In the genomic region with DNA sequence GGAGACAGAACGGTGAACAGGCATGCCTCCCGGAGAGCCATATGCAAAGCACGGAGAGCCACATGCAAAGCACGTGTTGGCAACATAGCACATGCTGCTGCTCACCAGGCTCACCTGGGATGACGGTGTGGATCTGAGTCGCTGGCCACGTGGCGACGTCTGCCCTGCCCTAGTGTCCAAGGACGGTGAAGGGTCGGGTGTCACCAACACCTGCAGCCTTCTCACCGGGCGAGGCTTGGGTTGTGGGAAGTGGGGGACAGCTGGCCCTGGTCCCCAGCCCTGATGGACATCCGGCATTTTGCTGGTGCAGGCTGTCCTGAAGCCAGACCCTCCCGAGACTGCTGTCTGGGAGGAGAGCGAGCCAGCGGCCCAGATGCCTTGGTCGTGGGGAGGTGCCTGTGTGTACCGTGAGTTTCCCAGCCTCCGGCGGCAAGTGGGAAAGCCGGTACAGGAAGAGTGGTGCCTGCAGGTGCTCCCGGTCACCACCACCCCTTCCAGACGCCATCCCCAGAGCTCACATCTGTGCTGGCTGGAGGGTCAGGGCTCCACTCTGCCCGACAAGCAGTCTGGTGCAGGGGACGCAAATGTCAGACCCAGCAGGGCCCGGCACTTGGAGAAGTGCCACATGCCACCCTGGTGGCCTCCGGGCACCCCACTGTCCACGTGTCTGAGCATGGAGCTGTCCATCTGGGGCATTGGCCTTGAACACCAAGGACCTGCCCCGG, we compare ENCODE assay signal across 20 cellular contexts. TPM values are rescaled to one million over a fixed set of nuclear protein-coding genes. Genes with fewer than 3 reads are reported as not detected.
DNase-seq lines count a peak whose midpoint lies in the region; ATAC-seq and TF ChIP-seq lines count a peak whose summit lies in the region.
"Had no signal": no experiment of that assay in that cellular context is flagged by ENCODE, and none has a peak within 500 bp of the region (broad histone marks: within the 10 kb centered on the region; RNA-seq: fewer than 3 reads in every experiment).

No MANE protein-coding gene starts in this region.

- ATAC-seq in body of pancreas = peak; percentile 86
- ATAC-seq: GM23338, SK-N-SH treated with all-trans-retinoic acid at 6 μM for 48 hours had no signal

- H3K36me3 Mint-ChIP-seq in CD14-positive monocyte = peaks cover 38 to 53% of the 10 kb centered on the region in 2 donors

- POLR2A ChIA-PET in RWPE1 (lab: Yijun Ruan, JAX; ENCODE audit: low non-redundant PET) = interaction anchor here (0.5 kb wide), 1 partner anchor 42 kb away, joined by 6 read pairs; no protein-coding TSS in a partner anchor

- H3K27ac ChIP-seq in C4-2B (peak overlapping the region; percentile 67), RWPE1 (peak overlapping the region; percentile 7; the same call in 1 of the 2 replicates), body of pancreas (peak overlapping the region; percentile 69 to 84 (median 82)), neutrophil (peak overlapping the region; percentile 18)

- no peaks in the 10 kb centered on the region for H3K9me3 Mint-ChIP-seq in CD14-positive monocyte
- H3K9me3 Mint-ChIP-seq: CD4-positive, CD25-positive, alpha-beta regulatory T cell; GM23338 had no signal

- no peak overlapping the region for H3K27ac Mint-ChIP-seq in CD14-positive monocyte
- H3K27ac Mint-ChIP-seq: CD4-positive, CD25-positive, alpha-beta regulatory T cell; GM23338 had no signal

- no peak for DNase-seq in RWPE1 (ENCODE audit: low spot score)
- peak; percentile 91 to 96 (median 94) for DNase-seq in body of pancreas
- no peak for DNase-seq in D341Med (ENCODE audit: low spot score)
- no peak for DNase-seq in erythroblast (lab: John Stamatoyannopoulos, UW)
- no peak for DNase-seq in CD14-positive monocyte (ENCODE audit: low spot score)
- no peak for DNase-seq in NCI-H2227 (lab: John Stamatoyannopoulos, UW; ENCODE audit: unreplicated experiment)
- DNase-seq: CD4-positive, CD25-positive, alpha-beta regulatory T cell; DMS79; HCEC 1CT; MM.1S; NCI-H1048; NCI-H1417 treated with DMSO at 0.1 percent for 48 hours; NCI-H187; NCI-H2107; NCI-H774; SIG-M5 had no signal

- H3K27me3 Mint-ChIP-seq in CD14-positive monocyte (ENCODE audit: low read depth in 3 of 3) = peaks cover 0 to 3% (median 0%) of the 10 kb centered on the region in 3 donors
- H3K27me3 Mint-ChIP-seq: CD4-positive, CD25-positive, alpha-beta regulatory T cell had no signal

- H3K27me3 ChIP-seq in body of pancreas = no peaks in the 10 kb centered on the region
- H3K27me3 ChIP-seq in neutrophil = no peaks in the 10 kb centered on the region

- CTCF ChIA-PET in RWPE1 (lab: Yijun Ruan, JAX) = interaction anchor here (0.6 to 0.8 kb wide), 2 partner anchors 50 to 1365 kb away, joined by 4 read pairs; no protein-coding TSS in a partner anchor

- H3K4me3 ChIP-seq in body of pancreas = no peak overlapping the region
- no peak overlapping the region for H3K4me3 ChIP-seq in neutrophil (ENCODE audit: low read depth in 1 of 2, low read length in 1 of 2)
- H3K4me3 ChIP-seq: GM23338 had no signal

- H3K4me1 ChIP-seq in body of pancreas = peaks cover 35% of the 10 kb centered on the region
- peaks cover 3 to 6% of the 10 kb centered on the region in 2 experiments for H3K4me1 ChIP-seq in neutrophil (ENCODE audit: control insufficient read depth in 1 of 2, insufficient read depth in 1 of 2, low read depth in 1 of 2, low read length in 1 of 2)

- H3K36me3 ChIP-seq in body of pancreas (replicated peaks in 1 of 2; ENCODE audit: insufficient read depth in 1 of 2, low read depth in 2 of 2) (peaks cover 5 to 17% of the 10 kb centered on the region in 2 donors), neutrophil (peaks cover 87% of the 10 kb centered on the region)

- peak in 1 of 3 donors; percentile 27 for TF ChIP-seq POLR2A in body of pancreas (IDR thresholded peaks at IDR 0.05)
- TF ChIP-seq POLR2A in erythroblast (IDR thresholded peaks at IDR 0.05; ENCODE audit: low read length) = no peak

- H3K9me3 ChIP-seq in body of pancreas (no peaks in the 10 kb centered on the region), neutrophil (peaks cover 5% of the 10 kb centered on the region)

- H3K4me1 Mint-ChIP-seq in CD14-positive monocyte = peaks cover 5% of the 10 kb centered on the region

- H3K4me3 Mint-ChIP-seq in CD14-positive monocyte = no peak overlapping the region
- H3K4me3 Mint-ChIP-seq: CD4-positive, CD25-positive, alpha-beta regulatory T cell; GM23338 had no signal

- intact Hi-C loops in body of pancreas (cut with DNase I) = loop anchor here (10.0 kb wide), 1 partner anchor 52 kb away; no protein-coding TSS in a partner anchor
- intact Hi-C loops in CD14-positive monocyte (cut with micrococcal nuclease) = no loop called here

- WGBS in body of pancreas, 2 donors = 28 to 32% methylated on average over 4 to 30 of the region's 30 CpGs

- TF ChIP-seq CTCF in C4-2B (conservative IDR thresholded peaks at IDR 0.05) (no peak), RWPE1 (conservative IDR thresholded peaks at IDR 0.05; ENCODE audit: low read depth) (no peak), body of pancreas (IDR thresholded peaks at IDR 0.05) (peak in 2 of 7 experiments; percentile 1 to 13), neutrophil (IDR thresholded peaks at IDR 0.05) (no peak), CD14-positive monocyte (IDR thresholded peaks at IDR 0.05) (no peak)

RNA-seq across cellular contexts. Expression of a gene that starts 5.9 kb away (rescaled TPM):
- 100 to 1,000 TPM in 1 of 2 donors, 10 to 100 TPM in 1; 79.9 to 104 TPM for total RNA-seq in body of pancreas
- polyA plus RNA-seq in CD14-positive monocyte = 10 to 100 TPM; 72.5 to 81.5 TPM

RNA-seq across cellular contexts. Expression of a gene that starts 58.6 kb away (rescaled TPM):
- total RNA-seq in body of pancreas = 10 to 100 TPM; 54.5 to 71.9 TPM
- polyA plus RNA-seq in CD14-positive monocyte = 10 to 100 TPM; 12.9 to 17.9 TPM

Comparison
In these comparisons a context has a peak if more than half of its experiments do, and no peak if none do; other contexts are left out.
1. H3K27ac ChIP-seq: peak in every context shown above with its lines; median percentile 82 in body of pancreas; 67 in C4-2B; 18 in neutrophil; 7 in RWPE1.
2. DNase-seq: peak in body of pancreas (4 of 4); none in RWPE1 (single experiment), D341Med (single experiment), erythroblast (0 of 2), CD14-positive monocyte (single experiment) and NCI-H2227 (single experiment).